Comparison of ENCODE assay signal across 18 cellular contexts in the genomic region with DNA sequence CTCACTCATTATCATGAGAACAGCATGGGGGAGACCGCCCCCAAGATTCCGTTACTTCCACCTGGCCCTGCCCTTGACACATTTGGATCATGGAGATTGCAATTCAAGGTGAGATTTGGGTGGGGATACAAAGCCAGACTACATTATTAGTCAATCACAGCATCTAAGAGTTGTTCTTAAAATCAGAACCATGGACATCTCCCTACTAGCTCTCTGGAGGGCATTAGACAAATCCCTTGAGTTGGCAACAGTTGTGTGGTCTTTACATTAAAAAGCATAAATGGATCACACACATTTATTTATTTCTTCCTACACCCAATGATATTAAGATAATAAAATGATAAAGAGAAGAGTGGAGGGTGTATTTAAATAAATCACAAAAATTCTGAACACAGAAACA.
"Had no signal": no experiment of that assay in that cellular context is flagged by ENCODE, and none has a peak within 500 bp of the region (broad histone marks: within the 10 kb centered on the region; RNA-seq: fewer than 3 reads in every experiment).

No MANE protein-coding gene starts in this region.

- ATAC-seq: foreskin keratinocyte; left cardiac atrium; left ventricle myocardium superior; natural killer cell; right cardiac atrium; stimulated activated effector memory CD8-positive, alpha-beta T cell treated with anti-CD3 and anti-CD28 coated beads, Interleukin-12 subunit alpha, Interleukin-12 subunit beta, amount 100 ng/mL, for 72 hours; stimulated activated naive CD8-positive, alpha-beta T cell treated with anti-CD3 and anti-CD28 coated beads, Interleukin-15, Interleukin-2, amounts not matched to agents 100 U/mL and 50 U/mL, for 24 hours had no signal

- H3K36me3 Mint-ChIP-seq: natural killer cell; stimulated activated effector memory CD8-positive, alpha-beta T cell treated with anti-CD3 and anti-CD28 coated beads, Interleukin-12 subunit alpha, Interleukin-12 subunit beta, amount 100 ng/mL, for 72 hours; type B pancreatic cell had no signal

- H3K4me3 Mint-ChIP-seq: natural killer cell; neural crest cell; stimulated activated effector memory CD8-positive, alpha-beta T cell treated with anti-CD3 and anti-CD28 coated beads, Interleukin-12 subunit alpha, Interleukin-12 subunit beta, amount 100 ng/mL, for 72 hours; type B pancreatic cell had no signal

- H3K27ac Mint-ChIP-seq: natural killer cell; stimulated activated effector memory CD8-positive, alpha-beta T cell treated with anti-CD3 and anti-CD28 coated beads, Interleukin-12 subunit alpha, Interleukin-12 subunit beta, amount 100 ng/mL, for 72 hours; type B pancreatic cell had no signal

- H3K36me3 ChIP-seq: ovary, suprapubic skin, thyroid gland had no signal

- H3K9me3 ChIP-seq: ovary, suprapubic skin, thyroid gland had no signal

- H3K27ac ChIP-seq: epithelial cell of prostate, foreskin keratinocyte, ovary, suprapubic skin, thyroid gland had no signal

- H3K4me1 Mint-ChIP-seq: natural killer cell; stimulated activated effector memory CD8-positive, alpha-beta T cell treated with anti-CD3 and anti-CD28 coated beads, Interleukin-12 subunit alpha, Interleukin-12 subunit beta, amount 100 ng/mL, for 72 hours had no signal

- H3K4me1 ChIP-seq: foreskin keratinocyte, suprapubic skin, thyroid gland had no signal

- H3K9me3 Mint-ChIP-seq: neural crest cell, type B pancreatic cell had no signal

- H3K4me3 ChIP-seq: ovary, suprapubic skin, thyroid gland had no signal

- H3K27me3 ChIP-seq: foreskin keratinocyte, ovary, suprapubic skin, thyroid gland had no signal

- DNase-seq: effector memory CD4-positive, alpha-beta T cell; foreskin keratinocyte; kidney; left cardiac atrium; left ventricle myocardium superior; natural killer cell; nucleus accumbens; ovary; right cardiac atrium; stimulated activated CD4-positive, alpha-beta T cell treated with anti-CD3 and anti-CD28 coated beads, Interleukin-4, amount 100 ng/mL, for 1 hour; stimulated activated CD8-positive, alpha-beta memory T cell treated with anti-CD3 and anti-CD28 coated beads, Interleukin-4, amount 100 ng/mL, for 48 hours; stimulated activated naive CD8-positive, alpha-beta T cell treated with anti-CD3 and anti-CD28 coated beads, Interleukin-15, Interleukin-2, amounts not matched to agents 100 U/mL and 50 U/mL, for 24 hours; thyroid gland had no signal
